In genomic region chr7:27677912-27678612, GRCh38 we compare ENCODE assay signal across 10 cellular contexts. TPM values are rescaled to one million over a fixed set of nuclear protein-coding genes. Genes with fewer than 3 reads are reported as not detected.
DNase-seq lines count a peak whose midpoint lies in the region; ATAC-seq and TF ChIP-seq lines count a peak whose summit lies in the region.
"Had no signal": no experiment of that assay in that cellular context is flagged by ENCODE, and none has a peak within 500 bp of the region (broad histone marks: within the 10 kb centered on the region; RNA-seq: fewer than 3 reads in every experiment).

No MANE protein-coding gene starts in this region.

- H3K27me3 ChIP-seq in Peyer's patch = no peaks in the 10 kb centered on the region

- peak overlapping the region in 3 of 4 donors; percentile 25 to 71 (median 63) for H3K27ac ChIP-seq in Peyer's patch

- no peaks in the 10 kb centered on the region for H3K27me3 Mint-ChIP-seq in glutamatergic neuron (ENCODE audit: unreplicated experiment)

- TF ChIP-seq CTCF in Peyer's patch (IDR thresholded peaks at IDR 0.05) = no peak
- TF ChIP-seq CTCF in glutamatergic neuron (IDR thresholded peaks at IDR 0.05; ENCODE audit: partially characterized antibody, unreplicated experiment) = no peak

- no peaks in the 10 kb centered on the region for H3K9me3 ChIP-seq in Peyer's patch

- no peak overlapping the region for H3K27ac Mint-ChIP-seq in glutamatergic neuron (ENCODE audit: unreplicated experiment)
- H3K27ac Mint-ChIP-seq: endodermal cell had no signal

- ATAC-seq in GM21619 (IDR thresholded peaks at IDR 0.05; ENCODE audit: unreplicated experiment) = no peak

- peaks cover 0 to 7% (median 0%) of the 10 kb centered on the region in 4 donors for H3K4me1 ChIP-seq in Peyer's patch

- no peak overlapping the region for H3K4me3 ChIP-seq in Peyer's patch

- no peaks in the 10 kb centered on the region for H3K9me3 Mint-ChIP-seq in glutamatergic neuron (ENCODE audit: unreplicated experiment)
- H3K9me3 Mint-ChIP-seq: endodermal cell had no signal

- no peaks in the 10 kb centered on the region for H3K36me3 ChIP-seq in Peyer's patch

- DNase-seq in EH (ENCODE audit: low read depth) = peak; percentile 97
- no peak for DNase-seq in Peyer's patch
- DNase-seq in fibroblast of peridontal ligament (ENCODE audit: extremely low read depth) = peak; percentile 96
- DNase-seq in putamen (ENCODE audit: low spot score) = peak; percentile 55
- no peak for DNase-seq in glutamatergic neuron
- DNase-seq in C1 segment of cervical spinal cord (lab: John Stamatoyannopoulos, UW) = no peak
- DNase-seq in SHP77 treated with DMSO at 0.1 percent for 48 hours (lab: John Stamatoyannopoulos, UW) = no peak
- DNase-seq: endodermal cell; stimulated activated CD4-positive, alpha-beta T cell treated with anti-CD3 and anti-CD28 coated beads, Interleukin-1b, Interleukin-23, amount 100 ng/mL, for 48 hours had no signal

- no peaks in the 10 kb centered on the region for H3K36me3 Mint-ChIP-seq in glutamatergic neuron (ENCODE audit: unreplicated experiment)

- TF ChIP-seq POLR2A in Peyer's patch (IDR thresholded peaks at IDR 0.05) = no peak

- peaks cover 2% of the 10 kb centered on the region for H3K4me1 Mint-ChIP-seq in glutamatergic neuron (ENCODE audit: low read depth, unreplicated experiment)
- H3K4me1 Mint-ChIP-seq: endodermal cell had no signal

- H3K4me3 Mint-ChIP-seq in glutamatergic neuron (ENCODE audit: unreplicated experiment) = no peak overlapping the region
- H3K4me3 Mint-ChIP-seq: endodermal cell had no signal

RNA-seq across cellular contexts. Expression of gene HIBADH, which starts 15.4 kb away (rescaled TPM):
- total RNA-seq in Peyer's patch = 10 to 100 TPM; 31.3 to 39.6 (median 33.7) TPM
- 10.3 TPM for total RNA-seq in glutamatergic neuron (ENCODE audit: unreplicated experiment)

Comparison
In these comparisons a context has a peak if more than half of its experiments do, and no peak if none do; other contexts are left out.
1. DNase-seq: peak in EH (single experiment), fibroblast of peridontal ligament (single experiment) and putamen (single experiment); none in Peyer's patch (0 of 3), glutamatergic neuron (single experiment), C1 segment of cervical spinal cord (0 of 14) and SHP77 treated with DMSO at 0.1 percent for 48 hours (single experiment).